1 cellular context compared by ENCODE assay signal in the genomic region with DNA sequence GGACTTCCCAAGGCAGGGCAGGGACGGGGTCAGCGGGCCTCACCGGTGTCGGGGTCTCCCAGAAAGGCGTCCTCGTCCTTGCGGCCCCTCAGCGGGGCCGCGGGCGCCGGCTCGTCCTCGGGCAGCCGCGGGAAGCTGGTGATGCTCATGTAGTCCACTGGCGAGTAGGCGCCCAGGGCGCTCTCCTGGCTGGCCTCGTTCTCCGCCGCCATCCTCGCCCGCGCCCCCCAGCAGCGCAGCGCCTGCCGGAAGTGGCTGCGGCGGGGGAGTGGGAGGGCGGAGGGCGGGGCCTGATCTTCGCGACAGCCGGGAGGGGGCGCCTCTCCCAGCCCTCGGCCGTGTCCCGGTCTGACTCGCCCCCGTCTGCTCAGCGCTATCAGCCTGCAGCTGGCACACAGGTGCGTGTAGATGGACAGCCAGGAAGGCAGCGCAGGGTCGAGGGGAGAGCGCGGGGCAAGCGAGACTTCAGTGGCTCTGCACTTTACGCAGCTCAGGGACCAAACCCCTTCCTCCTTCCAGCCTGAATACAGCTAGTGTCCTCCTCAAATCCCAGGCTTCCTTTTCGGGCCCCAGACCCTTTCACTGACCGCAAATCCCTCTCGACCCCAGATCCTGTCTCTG.
TF ChIP-seq lines count a peak whose summit lies in the region.

A gene with protein sequence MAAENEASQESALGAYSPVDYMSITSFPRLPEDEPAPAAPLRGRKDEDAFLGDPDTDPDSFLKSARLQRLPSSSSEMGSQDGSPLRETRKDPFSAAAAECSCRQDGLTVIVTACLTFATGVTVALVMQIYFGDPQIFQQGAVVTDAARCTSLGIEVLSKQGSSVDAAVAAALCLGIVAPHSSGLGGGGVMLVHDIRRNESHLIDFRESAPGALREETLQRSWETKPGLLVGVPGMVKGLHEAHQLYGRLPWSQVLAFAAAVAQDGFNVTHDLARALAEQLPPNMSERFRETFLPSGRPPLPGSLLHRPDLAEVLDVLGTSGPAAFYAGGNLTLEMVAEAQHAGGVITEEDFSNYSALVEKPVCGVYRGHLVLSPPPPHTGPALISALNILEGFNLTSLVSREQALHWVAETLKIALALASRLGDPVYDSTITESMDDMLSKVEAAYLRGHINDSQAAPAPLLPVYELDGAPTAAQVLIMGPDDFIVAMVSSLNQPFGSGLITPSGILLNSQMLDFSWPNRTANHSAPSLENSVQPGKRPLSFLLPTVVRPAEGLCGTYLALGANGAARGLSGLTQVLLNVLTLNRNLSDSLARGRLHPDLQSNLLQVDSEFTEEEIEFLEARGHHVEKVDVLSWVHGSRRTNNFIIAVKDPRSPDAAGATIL (minus strand): TSS at position 253 of the 621 bp plus-strand sequence. CDS start 41 bp downstream, at position 212.

TF ChIP-seq in HepG2, 621 proteins besides CTCF, POLR2A, EP300 and RAD21 (continued from another document and continues in another):
- TF ChIP-seq ZNF343 (CRISPR knock-in tag; IDR thresholded peaks at IDR 0.05) (peak; percentile 93; the same call in 1 of the 2 replicates), ZSCAN30 (CRISPR knock-in tag; IDR thresholded peaks at IDR 0.05) (no peak), DR1 (CRISPR knock-in tag; IDR thresholded peaks at IDR 0.05) (peak; percentile 33; the same call in 1 of the 2 replicates), TAF1 (CRISPR knock-in tag; IDR thresholded peaks at IDR 0.05) (peak; percentile 80), PCBP1 (IDR thresholded peaks at IDR 0.05; ENCODE audit: borderline replicate concordance, low read depth, low read length) (peak; percentile 81; the same call in 1 of the 2 replicates), ZNF230 (CRISPR knock-in tag; IDR thresholded peaks at IDR 0.05) (peak; percentile 93; the same call in 1 of the 2 replicates), HHEX (CRISPR knock-in tag; IDR thresholded peaks at IDR 0.05) (no peak), ASH2L (IDR thresholded peaks at IDR 0.05; ENCODE audit: insufficient read length, low read depth, low read length) (peak; percentile 72), ARNT2 (CRISPR knock-in tag; IDR thresholded peaks at IDR 0.05; ENCODE audit: low read depth) (peak; percentile 96), BORCS8-MEF2B (CRISPR knock-in tag; IDR thresholded peaks at IDR 0.05) (peak; percentile 76; the same call in 1 of the 2 replicates), KLF6 (CRISPR knock-in tag; IDR thresholded peaks at IDR 0.05) (peak; percentile 76; the same call in 1 of the 2 replicates), SETDB1 (CRISPR knock-in tag; IDR thresholded peaks at IDR 0.05; ENCODE audit: borderline replicate concordance) (no peak), ZNF124 (CRISPR knock-in tag; IDR thresholded peaks at IDR 0.05) (peak; percentile 87; the same call in 1 of the 2 replicates), ZBTB7B (CRISPR knock-in tag; IDR thresholded peaks at IDR 0.05) (peak; percentile 97), KDM3A (CRISPR knock-in tag; IDR thresholded peaks at IDR 0.05; ENCODE audit: low read depth) (peak; percentile 97), SP1 (IDR thresholded peaks at IDR 0.05) (no peak), SP1 (CRISPR knock-in tag; IDR thresholded peaks at IDR 0.05) (peak; percentile 99), SIN3B (IDR thresholded peaks at IDR 0.05; ENCODE audit: low read length) (no peak), ZNF282 (IDR thresholded peaks at IDR 0.05; ENCODE audit: partially characterized antibody) (no peak), ZNF44 (CRISPR knock-in tag; IDR thresholded peaks at IDR 0.05) (no peak; the same call in 1 of the 2 replicates), KDM2A (CRISPR knock-in tag; IDR thresholded peaks at IDR 0.05; ENCODE audit: borderline replicate concordance, low read depth) (peak; percentile 98), ZNF839 (CRISPR knock-in tag; IDR thresholded peaks at IDR 0.05; ENCODE audit: borderline replicate concordance) (peak; percentile 95; the same call in 1 of the 2 replicates), NR1H2 (CRISPR knock-in tag; IDR thresholded peaks at IDR 0.05; ENCODE audit: borderline replicate concordance, low read depth) (0 out of 2 replicates have a peak, but pooled peaks have one; percentile 45), ZMYM2 (CRISPR knock-in tag; IDR thresholded peaks at IDR 0.05) (0 out of 2 replicates have a peak, but pooled peaks have one; percentile 48), HOXA5 (CRISPR knock-in tag; IDR thresholded peaks at IDR 0.05) (peak; percentile 62; the same call in 1 of the 2 replicates), ZNF34 (CRISPR knock-in tag; IDR thresholded peaks at IDR 0.05; ENCODE audit: borderline replicate concordance) (peak; percentile 79; the same call in 1 of the 2 replicates), MXD4 (CRISPR knock-in tag; IDR thresholded peaks at IDR 0.05) (peak; percentile 93), NRL (CRISPR knock-in tag; IDR thresholded peaks at IDR 0.05; ENCODE audit: borderline replicate concordance) (peak; percentile 98), U2AF2 (IDR thresholded peaks at IDR 0.05; ENCODE audit: low read depth, low read length) (no peak), ZBTB42 (CRISPR knock-in tag; IDR thresholded peaks at IDR 0.05) (0 out of 2 replicates have a peak, but pooled peaks have one; percentile 22), SP4 (CRISPR knock-in tag; IDR thresholded peaks at IDR 0.05) (peak; percentile 99), SATB2 (CRISPR knock-in tag; IDR thresholded peaks at IDR 0.05) (no peak), EEA1 (CRISPR knock-in tag; IDR thresholded peaks at IDR 0.05; ENCODE audit: borderline replicate concordance) (peak; percentile 98), FLYWCH1 (CRISPR knock-in tag; IDR thresholded peaks at IDR 0.05) (peak; percentile 50; the same call in 1 of the 2 replicates), ZNF709 (CRISPR knock-in tag; IDR thresholded peaks at IDR 0.05) (peak; percentile 70), MTA3 (CRISPR knock-in tag; IDR thresholded peaks at IDR 0.05) (no peak), ZNF333 (CRISPR knock-in tag; IDR thresholded peaks at IDR 0.05; ENCODE audit: borderline replicate concordance) (peak; percentile 99), FOXK2 (IDR thresholded peaks at IDR 0.05) (no peak), SP5 (CRISPR knock-in tag; IDR thresholded peaks at IDR 0.05; ENCODE audit: borderline replicate concordance, low read depth) (peak; percentile 93), MIXL1 (CRISPR knock-in tag; IDR thresholded peaks at IDR 0.05) (peak; percentile 80), ZNF430 (CRISPR knock-in tag; IDR thresholded peaks at IDR 0.05) (peak; percentile 78; the same call in 1 of the 2 replicates), TEAD3 (CRISPR knock-in tag; optimal IDR thresholded peaks at IDR 0.05; ENCODE audit: borderline replicate concordance) (peak; percentile 77), SAP130 (CRISPR knock-in tag; IDR thresholded peaks at IDR 0.05; ENCODE audit: low read depth) (peak; percentile 97), MXI1 (IDR thresholded peaks at IDR 0.05; ENCODE audit: borderline replicate concordance, low read depth, low read length) (peak; percentile 87; the same call in 2 of the 3 replicates), ZNF501 (CRISPR knock-in tag; IDR thresholded peaks at IDR 0.05) (peak; percentile 30; the same call in 1 of the 2 replicates), ZMYM4 (CRISPR knock-in tag; IDR thresholded peaks at IDR 0.05) (peak; percentile 96), CREB1 (IDR thresholded peaks at IDR 0.05) (0 out of 2 replicates have a peak, but pooled peaks have one; percentile 22), CREB1 (CRISPR knock-in tag; IDR thresholded peaks at IDR 0.05) (no peak), ZNF724P (CRISPR knock-in tag; IDR thresholded peaks at IDR 0.05; ENCODE audit: borderline replicate concordance) (peak; percentile 91), ZNF570 (CRISPR knock-in tag; IDR thresholded peaks at IDR 0.05; ENCODE audit: borderline replicate concordance) (no peak)
- TF ChIP-seq, protein P1, sequence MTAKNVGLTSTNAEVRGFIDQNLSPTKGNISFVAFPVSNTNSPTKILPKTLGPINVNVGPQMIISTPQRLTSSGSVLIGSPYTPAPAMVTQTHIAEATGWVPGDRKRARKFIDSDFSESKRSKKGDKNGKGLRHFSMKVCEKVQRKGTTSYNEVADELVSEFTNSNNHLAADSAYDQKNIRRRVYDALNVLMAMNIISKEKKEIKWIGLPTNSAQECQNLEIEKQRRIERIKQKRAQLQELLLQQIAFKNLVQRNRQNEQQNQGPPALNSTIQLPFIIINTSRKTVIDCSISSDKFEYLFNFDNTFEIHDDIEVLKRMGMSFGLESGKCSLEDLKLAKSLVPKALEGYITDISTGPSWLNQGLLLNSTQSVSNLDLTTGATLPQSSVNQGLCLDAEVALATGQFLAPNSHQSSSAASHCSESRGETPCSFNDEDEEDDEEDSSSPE (CRISPR knock-in tag; IDR thresholded peaks at IDR 0.05): peak; percentile 92
- TF ChIP-seq, protein P2, sequence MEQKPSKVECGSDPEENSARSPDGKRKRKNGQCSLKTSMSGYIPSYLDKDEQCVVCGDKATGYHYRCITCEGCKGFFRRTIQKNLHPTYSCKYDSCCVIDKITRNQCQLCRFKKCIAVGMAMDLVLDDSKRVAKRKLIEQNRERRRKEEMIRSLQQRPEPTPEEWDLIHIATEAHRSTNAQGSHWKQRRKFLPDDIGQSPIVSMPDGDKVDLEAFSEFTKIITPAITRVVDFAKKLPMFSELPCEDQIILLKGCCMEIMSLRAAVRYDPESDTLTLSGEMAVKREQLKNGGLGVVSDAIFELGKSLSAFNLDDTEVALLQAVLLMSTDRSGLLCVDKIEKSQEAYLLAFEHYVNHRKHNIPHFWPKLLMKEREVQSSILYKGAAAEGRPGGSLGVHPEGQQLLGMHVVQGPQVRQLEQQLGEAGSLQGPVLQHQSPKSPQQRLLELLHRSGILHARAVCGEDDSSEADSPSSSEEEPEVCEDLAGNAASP (CRISPR knock-in tag; IDR thresholded peaks at IDR 0.05; ENCODE audit: borderline replicate concordance): peak; percentile 98
- TF ChIP-seq, protein P3, sequence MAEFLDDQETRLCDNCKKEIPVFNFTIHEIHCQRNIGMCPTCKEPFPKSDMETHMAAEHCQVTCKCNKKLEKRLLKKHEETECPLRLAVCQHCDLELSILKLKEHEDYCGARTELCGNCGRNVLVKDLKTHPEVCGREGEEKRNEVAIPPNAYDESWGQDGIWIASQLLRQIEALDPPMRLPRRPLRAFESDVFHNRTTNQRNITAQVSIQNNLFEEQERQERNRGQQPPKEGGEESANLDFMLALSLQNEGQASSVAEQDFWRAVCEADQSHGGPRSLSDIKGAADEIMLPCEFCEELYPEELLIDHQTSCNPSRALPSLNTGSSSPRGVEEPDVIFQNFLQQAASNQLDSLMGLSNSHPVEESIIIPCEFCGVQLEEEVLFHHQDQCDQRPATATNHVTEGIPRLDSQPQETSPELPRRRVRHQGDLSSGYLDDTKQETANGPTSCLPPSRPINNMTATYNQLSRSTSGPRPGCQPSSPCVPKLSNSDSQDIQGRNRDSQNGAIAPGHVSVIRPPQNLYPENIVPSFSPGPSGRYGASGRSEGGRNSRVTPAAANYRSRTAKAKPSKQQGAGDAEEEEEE (CRISPR knock-in tag; IDR thresholded peaks at IDR 0.05; ENCODE audit: borderline replicate concordance): peak; percentile 87; the same call in 1 of the 2 replicates
- TF ChIP-seq, protein P4, sequence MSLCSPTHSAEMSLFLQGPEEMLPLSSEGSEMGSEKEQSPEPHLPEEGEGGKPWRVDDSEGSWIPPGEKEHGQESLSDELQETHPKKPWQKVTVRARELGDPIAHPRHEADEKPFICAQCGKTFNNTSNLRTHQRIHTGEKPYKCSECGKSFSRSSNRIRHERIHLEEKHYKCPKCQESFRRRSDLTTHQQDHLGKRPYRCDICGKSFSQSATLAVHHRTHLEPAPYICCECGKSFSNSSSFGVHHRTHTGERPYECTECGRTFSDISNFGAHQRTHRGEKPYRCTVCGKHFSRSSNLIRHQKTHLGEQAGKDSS (CRISPR knock-in tag; IDR thresholded peaks at IDR 0.05; ENCODE audit: borderline replicate concordance, low read depth): peak; percentile 88; the same call in 1 of the 2 replicates
- TF ChIP-seq, protein P5, sequence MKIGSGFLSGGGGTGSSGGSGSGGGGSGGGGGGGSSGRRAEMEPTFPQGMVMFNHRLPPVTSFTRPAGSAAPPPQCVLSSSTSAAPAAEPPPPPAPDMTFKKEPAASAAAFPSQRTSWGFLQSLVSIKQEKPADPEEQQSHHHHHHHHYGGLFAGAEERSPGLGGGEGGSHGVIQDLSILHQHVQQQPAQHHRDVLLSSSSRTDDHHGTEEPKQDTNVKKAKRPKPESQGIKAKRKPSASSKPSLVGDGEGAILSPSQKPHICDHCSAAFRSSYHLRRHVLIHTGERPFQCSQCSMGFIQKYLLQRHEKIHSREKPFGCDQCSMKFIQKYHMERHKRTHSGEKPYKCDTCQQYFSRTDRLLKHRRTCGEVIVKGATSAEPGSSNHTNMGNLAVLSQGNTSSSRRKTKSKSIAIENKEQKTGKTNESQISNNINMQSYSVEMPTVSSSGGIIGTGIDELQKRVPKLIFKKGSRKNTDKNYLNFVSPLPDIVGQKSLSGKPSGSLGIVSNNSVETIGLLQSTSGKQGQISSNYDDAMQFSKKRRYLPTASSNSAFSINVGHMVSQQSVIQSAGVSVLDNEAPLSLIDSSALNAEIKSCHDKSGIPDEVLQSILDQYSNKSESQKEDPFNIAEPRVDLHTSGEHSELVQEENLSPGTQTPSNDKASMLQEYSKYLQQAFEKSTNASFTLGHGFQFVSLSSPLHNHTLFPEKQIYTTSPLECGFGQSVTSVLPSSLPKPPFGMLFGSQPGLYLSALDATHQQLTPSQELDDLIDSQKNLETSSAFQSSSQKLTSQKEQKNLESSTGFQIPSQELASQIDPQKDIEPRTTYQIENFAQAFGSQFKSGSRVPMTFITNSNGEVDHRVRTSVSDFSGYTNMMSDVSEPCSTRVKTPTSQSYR (CRISPR knock-in tag; IDR thresholded peaks at IDR 0.05; ENCODE audit: borderline replicate concordance): peak; percentile 53; the same call in 1 of the 2 replicates
- TF ChIP-seq, protein P6, sequence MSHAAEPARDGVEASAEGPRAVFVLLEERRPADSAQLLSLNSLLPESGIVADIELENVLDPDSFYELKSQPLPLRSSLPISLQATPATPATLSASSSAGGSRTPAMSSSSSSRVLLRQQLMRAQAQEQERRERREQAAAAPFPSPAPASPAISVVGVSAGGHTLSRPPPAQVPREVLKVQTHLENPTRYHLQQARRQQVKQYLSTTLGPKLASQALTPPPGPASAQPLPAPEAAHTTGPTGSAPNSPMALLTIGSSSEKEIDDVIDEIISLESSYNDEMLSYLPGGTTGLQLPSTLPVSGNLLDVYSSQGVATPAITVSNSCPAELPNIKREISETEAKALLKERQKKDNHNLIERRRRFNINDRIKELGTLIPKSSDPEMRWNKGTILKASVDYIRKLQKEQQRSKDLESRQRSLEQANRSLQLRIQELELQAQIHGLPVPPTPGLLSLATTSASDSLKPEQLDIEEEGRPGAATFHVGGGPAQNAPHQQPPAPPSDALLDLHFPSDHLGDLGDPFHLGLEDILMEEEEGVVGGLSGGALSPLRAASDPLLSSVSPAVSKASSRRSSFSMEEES (CRISPR knock-in tag; IDR thresholded peaks at IDR 0.05): no peak; the same call in none of the 2 replicates
- TF ChIP-seq, protein P7, sequence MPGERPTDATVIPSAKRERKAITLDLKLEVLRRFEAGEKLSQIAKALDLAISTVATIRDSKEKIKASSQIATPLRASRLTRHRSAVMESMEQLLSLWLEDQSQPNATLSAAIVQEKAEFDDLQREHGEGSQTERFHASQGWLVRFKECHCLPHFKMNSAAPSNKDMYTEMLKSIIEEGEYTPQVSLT (CRISPR knock-in tag; IDR thresholded peaks at IDR 0.05; ENCODE audit: borderline replicate concordance, low read depth): no peak
- TF ChIP-seq, protein P8, sequence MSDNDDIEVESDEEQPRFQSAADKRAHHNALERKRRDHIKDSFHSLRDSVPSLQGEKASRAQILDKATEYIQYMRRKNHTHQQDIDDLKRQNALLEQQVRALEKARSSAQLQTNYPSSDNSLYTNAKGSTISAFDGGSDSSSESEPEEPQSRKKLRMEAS (IDR thresholded peaks at IDR 0.05): peak; percentile 88
